8 cellular contexts compared by ENCODE assay signal in the genomic region with DNA sequence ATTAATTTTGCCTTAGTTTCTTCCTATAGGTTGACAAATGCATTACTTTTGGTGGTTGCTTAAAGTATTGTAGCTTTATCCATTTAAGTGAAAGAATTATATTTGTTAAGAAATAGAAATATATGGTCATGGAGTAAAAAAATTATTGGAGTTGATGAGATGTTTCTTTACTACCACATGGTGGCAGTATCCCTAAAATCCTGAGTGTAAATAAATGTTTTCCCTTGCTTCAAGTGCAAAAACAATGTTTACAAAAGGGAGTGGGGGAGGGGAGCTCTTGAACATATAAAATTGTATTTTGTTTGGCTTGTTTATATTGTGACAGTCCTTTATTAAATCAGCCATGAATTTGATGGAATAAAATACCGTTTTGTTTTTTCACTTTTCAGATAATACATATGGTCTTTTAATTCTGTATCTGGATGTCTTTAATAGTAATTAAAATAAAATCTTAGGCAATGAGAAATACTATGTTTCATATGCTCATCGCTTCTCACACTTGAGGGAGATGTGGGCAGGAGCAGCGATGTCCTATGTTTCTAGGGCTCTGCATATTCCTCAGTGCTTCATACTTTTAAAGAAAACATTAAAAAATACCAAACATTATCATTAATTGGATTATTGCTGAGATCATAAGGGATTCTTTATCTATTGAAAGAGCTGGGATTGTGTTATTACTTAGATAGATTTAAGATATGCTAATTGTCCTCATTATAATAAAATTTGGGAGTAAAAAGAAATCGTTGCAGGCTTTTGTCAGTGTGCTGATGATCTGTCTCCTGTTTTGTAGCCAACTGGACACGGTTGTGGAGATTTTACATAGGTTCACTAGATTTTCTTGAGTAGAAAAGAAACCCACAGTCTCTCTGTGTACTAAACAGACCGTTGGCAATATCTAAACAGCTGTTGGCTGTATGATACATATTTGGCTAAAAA.
A peak's percentile ranks its signal among the peaks of the same experiment; 100 is the strongest.
DNase-seq lines count a peak whose midpoint lies in the region; ATAC-seq and TF ChIP-seq lines count a peak whose summit lies in the region.

No MANE protein-coding gene starts in this region.

- intact Hi-C loops in left colon (cut with DNase I, micrococcal nuclease): no loop called here

- no peaks in the 10 kb centered on the region for H3K9me3 ChIP-seq in WERI-Rb-1 (ENCODE audit: severe bottlenecking)

- H3K27me3 ChIP-seq in WERI-Rb-1 (ENCODE audit: insufficient read depth, low read depth, severe bottlenecking): peaks cover 55% of the 10 kb centered on the region

- TF ChIP-seq CTCF in WERI-Rb-1 (IDR thresholded peaks at IDR 0.05; ENCODE audit: low read depth, low read length): 0 out of 2 replicates have a peak, but pooled peaks have one; percentile 7

- H3K4me3 ChIP-seq in WERI-Rb-1 (ENCODE audit: low read depth, low read length): no peak overlapping the region

- DNase-seq in DMS53 (lab: John Stamatoyannopoulos, UW) (peak; percentile 91), NAMALWA (ENCODE audit: low spot score) (peak; percentile 44), WERI-Rb-1 (no peak), left colon (no peak)

- no peaks in the 10 kb centered on the region for H3K36me3 ChIP-seq in WERI-Rb-1

- H3K27ac ChIP-seq in WERI-Rb-1: no peak overlapping the region

- ATAC-seq in left colon: peak; percentile 26
- ATAC-seq in GM19395 (IDR thresholded peaks at IDR 0.05; ENCODE audit: unreplicated experiment): no peak
- ATAC-seq in GM21529 (IDR thresholded peaks at IDR 0.05; ENCODE audit: unreplicated experiment): no peak
- ATAC-seq in activated CD4-positive, CD25-positive, alpha-beta regulatory T cell treated with anti-CD3 and anti-CD28 coated beads, Interleukin-2, amount 50 U/mL, for 24 hours: no peak
- ATAC-seq in GM18502 (IDR thresholded peaks at IDR 0.05; ENCODE audit: poor library complexity, unreplicated experiment): no peak

Comparison
In these comparisons a context has a peak if more than half of its experiments do, and no peak if none do; other contexts are left out.
1. DNase-seq: peak in DMS53 (single experiment) and NAMALWA (single experiment); none in WERI-Rb-1 (single experiment) and left colon (0 of 2).